Comparison of ENCODE assay signal across 9 cellular contexts in genomic region chr5:116454417-116454927, GRCh38.
A peak's percentile ranks its signal among the peaks of the same experiment; 100 is the strongest.
DNase-seq lines count a peak whose midpoint lies in the region; ATAC-seq and FAIRE-seq lines count a peak whose summit lies in the region.
"Had no signal": no experiment of that assay in that cellular context is flagged by ENCODE, and none has a peak within 500 bp of the region (broad histone marks: within the 10 kb centered on the region; RNA-seq: fewer than 3 reads in every experiment).

No MANE protein-coding gene starts in this region.

- ATAC-seq in GM21526 (IDR thresholded peaks at IDR 0.05; ENCODE audit: low FRiP score, unreplicated experiment) (peak; percentile 99), HG03571 (IDR thresholded peaks at IDR 0.05; ENCODE audit: unreplicated experiment) (peak; percentile 98)
- peak; percentile 73 for ATAC-seq in activated naive CD8-positive, alpha-beta T cell treated with anti-CD3 and anti-CD28 coated beads, Interleukin-2, amount 50 U/mL, for 24 hours

- H3K36me3 ChIP-seq in mesendoderm (ENCODE audit: control insufficient read depth, insufficient read depth, low read length) (no peaks in the 10 kb centered on the region), small intestine (ENCODE audit: control insufficient read depth in 2 of 2, insufficient read depth in 2 of 2, low read length in 2 of 2) (peaks cover 0 to 22% of the 10 kb centered on the region in 2 donors)

- no peaks in the 10 kb centered on the region for H3K9me3 ChIP-seq in small intestine (ENCODE audit: control insufficient read depth, low read depth)

- no peak overlapping the region for H2AK5ac ChIP-seq in mesendoderm (ENCODE audit: low read length)

- no peak overlapping the region for H2BK120ac ChIP-seq in mesendoderm (ENCODE audit: low read depth, low read length)

- H3K27ac Mint-ChIP-seq in activated naive CD8-positive, alpha-beta T cell treated with anti-CD3 and anti-CD28 coated beads, Interleukin-2, amount 50 U/mL, for 24 hours = no peak overlapping the region

- H2BK15ac ChIP-seq in mesendoderm (replicated peaks; ENCODE audit: low read depth) = no peak overlapping the region

- peaks cover 8% of the 10 kb centered on the region for H3K36me3 Mint-ChIP-seq in activated naive CD8-positive, alpha-beta T cell treated with anti-CD3 and anti-CD28 coated beads, Interleukin-2, amount 50 U/mL, for 24 hours (ENCODE audit: low read depth)

- no peak overlapping the region for H4K5ac ChIP-seq in mesendoderm (ENCODE audit: low read length)

- H3K9ac ChIP-seq in mesendoderm (ENCODE audit: low read length) = no peak overlapping the region

- H3K4me3 Mint-ChIP-seq in activated naive CD8-positive, alpha-beta T cell treated with anti-CD3 and anti-CD28 coated beads, Interleukin-2, amount 50 U/mL, for 24 hours = no peak overlapping the region

- H3K79me2 ChIP-seq in mesendoderm (ENCODE audit: control insufficient read depth, insufficient read depth, low read length) = no peaks in the 10 kb centered on the region

- H4K8ac ChIP-seq in mesendoderm (ENCODE audit: low read depth, low read length) = no peak overlapping the region

- no CpG with 5 or more reads among the region's 9 CpGs for WGBS in mesendoderm (ENCODE audit: extremely low coverage, insufficient coverage, low lambda C conversion rate)
- 41 to 77% (median 62%) methylated on average over 9 of the region's 9 CpGs for WGBS in small intestine, 3 donors

- H3K4me3 ChIP-seq in mesendoderm (ENCODE audit: low read length) (no peak overlapping the region), small intestine (ENCODE audit: low read depth in 1 of 2, low read length in 2 of 2) (no peak overlapping the region)

- no peaks in the 10 kb centered on the region for H3K9me3 Mint-ChIP-seq in activated naive CD8-positive, alpha-beta T cell treated with anti-CD3 and anti-CD28 coated beads, Interleukin-2, amount 50 U/mL, for 24 hours

- H3K23ac ChIP-seq in mesendoderm (ENCODE audit: low read length) = no peak overlapping the region

- no peak overlapping the region for H2BK5ac ChIP-seq in mesendoderm (ENCODE audit: low read length)

- no peaks in the 10 kb centered on the region for H3K27me3 Mint-ChIP-seq in activated naive CD8-positive, alpha-beta T cell treated with anti-CD3 and anti-CD28 coated beads, Interleukin-2, amount 50 U/mL, for 24 hours

- H3K79me1 ChIP-seq in mesendoderm (ENCODE audit: low read length) = no peaks in the 10 kb centered on the region

- H3K27me3 ChIP-seq in mesendoderm (ENCODE audit: insufficient read depth, low read length, poor library complexity) (no peaks in the 10 kb centered on the region), small intestine (ENCODE audit: control insufficient read depth in 2 of 2, insufficient read depth in 2 of 2, low read length in 2 of 2) (no peaks in the 10 kb centered on the region)

- peak overlapping the region; percentile 28 for H3K56ac ChIP-seq in mesendoderm (ENCODE audit: low read length)

- H3K4me1 ChIP-seq in mesendoderm (ENCODE audit: control insufficient read depth, low read depth, low read length) (peaks cover 22% of the 10 kb centered on the region), small intestine (ENCODE audit: control insufficient read depth in 2 of 2, insufficient read depth in 1 of 2, low read depth in 1 of 2, low read length in 1 of 2) (peaks cover 2 to 5% of the 10 kb centered on the region in 2 donors)

- no peak for FAIRE-seq in small intestine (lab: Jason Lieb, UNC)
- FAIRE-seq: islet of Langerhans had no signal

- H3K4ac ChIP-seq in mesendoderm (ENCODE audit: low read depth, low read length) = no peak overlapping the region

- no peak overlapping the region for H3K27ac ChIP-seq in mesendoderm (ENCODE audit: low read depth, low read length)
- H3K27ac ChIP-seq in small intestine (ENCODE audit: low read depth in 1 of 2, low read length in 1 of 2) = no peak overlapping the region

- no peak overlapping the region for H3K18ac ChIP-seq in mesendoderm (ENCODE audit: low read length)

- no peak overlapping the region for H3K4me2 ChIP-seq in mesendoderm (ENCODE audit: low read length)

- peaks cover 8% of the 10 kb centered on the region for H3K4me1 Mint-ChIP-seq in activated naive CD8-positive, alpha-beta T cell treated with anti-CD3 and anti-CD28 coated beads, Interleukin-2, amount 50 U/mL, for 24 hours

- DNase-seq in GM04503 (ENCODE audit: low read depth) (peak; percentile 84), mesendoderm (peak; percentile 47), small intestine (no peak), NCI-H524 treated with DMSO at 0.1 percent for 48 hours (lab: John Stamatoyannopoulos, UW) (no peak)
- peak; percentile 4 for DNase-seq in activated naive CD8-positive, alpha-beta T cell treated with anti-CD3 and anti-CD28 coated beads, Interleukin-2, amount 50 U/mL, for 24 hours
- DNase-seq in effector CD4-positive, alpha-beta T cell = no peak

Comparison
In these comparisons a context has a peak if more than half of its experiments do, and no peak if none do; other contexts are left out.
1. DNase-seq: peak in GM04503 (single experiment), activated naive CD8-positive, alpha-beta T cell treated with anti-CD3 and anti-CD28 coated beads, Interleukin-2, amount 50 U/mL, for 24 hours (single experiment) and mesendoderm (single experiment); none in effector CD4-positive, alpha-beta T cell (single experiment), small intestine (single experiment) and NCI-H524 treated with DMSO at 0.1 percent for 48 hours (single experiment).
2. Peak in every context shown above with its lines, with median percentiles within 50 percentile points of each other: ATAC-seq.